8 cellular contexts compared by ENCODE assay signal in genomic region chrX:134172588-134173259, GRCh38.
DNase-seq lines count a peak whose midpoint lies in the region; ATAC-seq, FAIRE-seq and TF ChIP-seq lines count a peak whose summit lies in the region.

No MANE protein-coding gene starts in this region.

- peaks cover 5% of the 10 kb centered on the region for H3K27me3 Mint-ChIP-seq in nephron progenitor cell (ENCODE audit: low read depth, poor library complexity)

- H3K4me3 ChIP-seq in esophagus squamous epithelium (peak overlapping the region; percentile 38 to 68 (median 51)), urinary bladder (ENCODE audit: low read depth, low read length) (peak overlapping the region; percentile 55)

- intact Hi-C loops in esophagus squamous epithelium (cut with DNase I): no loop called here

- H3K27ac ChIP-seq in esophagus squamous epithelium (no peak overlapping the region), urinary bladder (ENCODE audit: low read depth) (no peak overlapping the region)

- peak overlapping the region; percentile 98 for H3K27ac Mint-ChIP-seq in nephron progenitor cell

- peaks cover 59% of the 10 kb centered on the region for H3K4me1 Mint-ChIP-seq in nephron progenitor cell

- TF ChIP-seq CTCF in esophagus squamous epithelium (IDR thresholded peaks at IDR 0.05) (no peak), nephron progenitor cell (IDR thresholded peaks at IDR 0.05) (no peak)

- no peak for TF ChIP-seq POLR2A in GM12892 (IDR thresholded peaks at IDR 0.05; ENCODE audit: low read depth, low read length)
- TF ChIP-seq POLR2A in esophagus squamous epithelium (IDR thresholded peaks at IDR 0.05): no peak

- H3K9me3 ChIP-seq in esophagus squamous epithelium: no peaks in the 10 kb centered on the region

- peaks cover 0 to 27% (median 2%) of the 10 kb centered on the region in 4 donors for H3K27me3 ChIP-seq in esophagus squamous epithelium

- WGBS in esophagus squamous epithelium, 2 donors: 0 to 44% methylated on average over 4 to 16 of the region's 51 CpGs
- under 1% methylated on average over 51 of the region's 51 CpGs for WGBS in urinary bladder

- ATAC-seq in HG03457 (IDR thresholded peaks at IDR 0.05; ENCODE audit: unreplicated experiment): peak; percentile 43
- no peak for ATAC-seq in HG03469 (IDR thresholded peaks at IDR 0.05; ENCODE audit: unreplicated experiment)
- ATAC-seq in HG02970 (IDR thresholded peaks at IDR 0.05; ENCODE audit: low FRiP score, unreplicated experiment): no peak

- peak overlapping the region; percentile 95 for H3K4me3 Mint-ChIP-seq in nephron progenitor cell

- H3K9me3 Mint-ChIP-seq in nephron progenitor cell: peaks cover 4% of the 10 kb centered on the region

- H3K36me3 ChIP-seq in esophagus squamous epithelium (no peaks in the 10 kb centered on the region), urinary bladder (ENCODE audit: insufficient read depth) (no peaks in the 10 kb centered on the region)

- H3K4me1 ChIP-seq in esophagus squamous epithelium (peaks cover 0 to 24% (median 0%) of the 10 kb centered on the region in 3 donors), urinary bladder (ENCODE audit: insufficient read depth) (peaks cover 2% of the 10 kb centered on the region)

- DNase-seq in GM12892 (ENCODE audit: insufficient read length): no peak
- DNase-seq in activated CD8-positive, alpha-beta memory T cell treated with anti-CD3 and anti-CD28 coated beads, Interleukin-2, amount 50 U/mL, for 4 hours: peak; percentile 53
- no peak for DNase-seq in esophagus squamous epithelium (lab: John Stamatoyannopoulos, UW)
- peak; percentile 31 for DNase-seq in nephron progenitor cell

- peak; percentile 51 for FAIRE-seq in GM12892 (lab: Jason Lieb, UNC)

- H3K36me3 Mint-ChIP-seq in nephron progenitor cell (ENCODE audit: low read depth): peaks cover 31% of the 10 kb centered on the region

Comparison
In these comparisons a context has a peak if more than half of its experiments do, and no peak if none do; other contexts are left out.
1. DNase-seq: peak in activated CD8-positive, alpha-beta memory T cell treated with anti-CD3 and anti-CD28 coated beads, Interleukin-2, amount 50 U/mL, for 4 hours (single experiment) and nephron progenitor cell (single experiment); none in GM12892 (single experiment) and esophagus squamous epithelium (single experiment).